ENCODE assay signal across 20 cellular contexts in the genomic region with DNA sequence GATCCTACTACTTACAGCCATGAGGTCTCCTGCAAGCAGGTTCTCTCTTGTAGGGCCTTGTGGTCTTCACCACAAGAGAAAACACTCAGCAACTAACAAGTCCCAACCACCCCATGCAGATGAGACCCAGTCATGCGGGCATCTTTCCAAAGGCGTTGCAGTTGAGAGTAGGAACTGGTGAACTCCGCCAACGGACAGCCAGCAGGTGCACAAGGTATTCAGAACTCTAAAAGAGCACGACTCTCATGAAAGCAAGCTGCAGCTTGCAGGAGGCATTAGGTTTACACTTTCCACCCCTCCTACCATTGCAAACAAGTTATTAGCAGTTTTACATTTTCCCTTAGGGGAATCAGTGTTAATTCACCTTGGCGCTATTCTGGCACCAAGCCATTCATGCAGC.
DNase-seq lines count a peak whose midpoint lies in the region; ATAC-seq lines count a peak whose summit lies in the region.
"Had no signal": no experiment of that assay in that cellular context is flagged by ENCODE, and none has a peak within 500 bp of the region (broad histone marks: within the 10 kb centered on the region; RNA-seq: fewer than 3 reads in every experiment).

No MANE protein-coding gene starts in this region.

- ATAC-seq in stimulated activated naive CD8-positive, alpha-beta T cell treated with anti-CD3 and anti-CD28 coated beads, Interleukin-15, Interleukin-2, amounts not matched to agents 100 U/mL and 50 U/mL, for 24 hours, result no peak
- ATAC-seq: CD8-positive, alpha-beta T cell; SK-N-SH treated with all-trans-retinoic acid at 6 μM for 48 hours had no signal

- no peak overlapping the region for H3K27ac ChIP-seq in epithelial cell of prostate
- H3K27ac ChIP-seq: prostate gland, vagina had no signal

- DNase-seq in Jurkat, Clone E6-1 (ENCODE audit: low read depth, low spot score), result peak; percentile 74
- peak; percentile 59 for DNase-seq in NCI-H187 treated with DMSO at 0.1 percent for 48 hours (lab: John Stamatoyannopoulos, UW)
- peak; percentile 90 for DNase-seq in NCI-H510A treated with DMSO at 0.1 percent for 48 hours (lab: John Stamatoyannopoulos, UW)
- DNase-seq in epithelial cell of prostate (ENCODE audit: low read depth, low spot score), result peak; percentile 98
- DNase-seq in glomerular visceral epithelial cell (ENCODE audit: extremely low spot score), result no peak
- no peak for DNase-seq in activated CD4-positive, alpha-beta T cell treated with anti-CD3 and anti-CD28 coated beads for 48 hours
- no peak for DNase-seq in activated T-cell treated with anti-CD3 and anti-CD28 coated beads for 4 hours
- no peak for DNase-seq in stimulated activated naive CD8-positive, alpha-beta T cell treated with anti-CD3 and anti-CD28 coated beads, Interleukin-15, Interleukin-2, amounts not matched to agents 100 U/mL and 50 U/mL, for 24 hours
- DNase-seq: activated CD4-positive, CD25-positive, alpha-beta regulatory T cell; activated CD8-positive, alpha-beta memory T cell treated with anti-CD3 and anti-CD28 coated beads for 24 hours; activated naive CD8-positive, alpha-beta T cell treated with anti-CD3 and anti-CD28 coated beads, Interleukin-2, amount 10 ng/mL, durations not matched to agents 7 days and 5 days; CD8-positive, alpha-beta T cell; Karpas-422; midbrain; NCI-H446; stimulated activated CD8-positive, alpha-beta memory T cell treated with anti-CD3 and anti-CD28 coated beads, Interleukin-4, amount 100 ng/mL, for 48 hours; T-helper 9 cell had no signal

- no peak overlapping the region for H3K4me3 ChIP-seq in Jurkat, Clone E6-1 (ENCODE audit: low read length)
- H3K4me3 ChIP-seq: prostate gland, vagina had no signal

Comparison
In these comparisons a context has a peak if more than half of its experiments do, and no peak if none do; other contexts are left out.
1. DNase-seq: peak in Jurkat, Clone E6-1 (single experiment), NCI-H187 treated with DMSO at 0.1 percent for 48 hours (single experiment), NCI-H510A treated with DMSO at 0.1 percent for 48 hours (single experiment) and epithelial cell of prostate (single experiment); none in glomerular visceral epithelial cell (single experiment), activated CD4-positive, alpha-beta T cell treated with anti-CD3 and anti-CD28 coated beads for 48 hours (single experiment), activated T-cell treated with anti-CD3 and anti-CD28 coated beads for 4 hours (single experiment) and stimulated activated naive CD8-positive, alpha-beta T cell treated with anti-CD3 and anti-CD28 coated beads, Interleukin-15, Interleukin-2, amounts not matched to agents 100 U/mL and 50 U/mL, for 24 hours (single experiment).